In genomic region chrX:8787119-8787518, GRCh38 we compare ENCODE assay signal across 2 cellular contexts. TPM values are rescaled to one million over a fixed set of nuclear protein-coding genes. Genes with fewer than 3 reads are reported as not detected.
"Had no signal": no experiment of that assay in that cellular context is flagged by ENCODE, and none has a peak within 500 bp of the region (broad histone marks: within the 10 kb centered on the region; RNA-seq: fewer than 3 reads in every experiment).

No MANE protein-coding gene starts in this region.

RNA-seq across cellular contexts. Expression of gene FAM9A, which starts 14.1 kb away (rescaled TPM):
- total RNA-seq: G401, GM12878 had no signal

RNA-seq across cellular contexts. Expression of gene ANOS1, which starts 55.2 kb away (rescaled TPM):
- total RNA-seq: G401 had no signal
